In genomic region chr14:60632257-60632656, GRCh38 we compare ENCODE assay signal across 13 cellular contexts. TPM values are rescaled to one million over a fixed set of nuclear protein-coding genes. Genes with fewer than 3 reads are reported as not detected.
DNase-seq lines count a peak whose midpoint lies in the region; ATAC-seq, FAIRE-seq and TF ChIP-seq lines count a peak whose summit lies in the region.
"Had no signal": no experiment of that assay in that cellular context is flagged by ENCODE, and none has a peak within 500 bp of the region (broad histone marks: within the 10 kb centered on the region; RNA-seq: fewer than 3 reads in every experiment).

No MANE protein-coding gene starts in this region.

- peak overlapping the region; percentile 15 for H3K4me2 ChIP-seq in GM12878 (ENCODE audit: control insufficient read depth, insufficient read depth)

- no peaks in the 10 kb centered on the region for H3K36me3 Mint-ChIP-seq in stimulated activated memory B cell treated with anti-CD40 and anti-IgM and Interleukin-4, amounts not matched to agents 10 μg/mL and 1 μg/mL and 100 μg/mL, for 72 hours

- ATAC-seq in GM18909 (IDR thresholded peaks at IDR 0.05; ENCODE audit: poor library complexity, unreplicated experiment) (peak; percentile 82), GM21723 (IDR thresholded peaks at IDR 0.05; ENCODE audit: unreplicated experiment) (peak; percentile 77), HG03432 (IDR thresholded peaks at IDR 0.05; ENCODE audit: unreplicated experiment) (peak; percentile 86), GM12878 (peak; percentile 90)
- no peak for ATAC-seq in stimulated activated memory B cell treated with anti-CD40 and anti-IgM and Interleukin-4, amounts not matched to agents 10 μg/mL and 1 μg/mL and 100 μg/mL, for 72 hours

- no peak overlapping the region for H3K9ac ChIP-seq in GM12878 (ENCODE audit: control insufficient read depth, insufficient read depth, low read length)

- RAD21 ChIA-PET in GM12878 (lab: Charles Lee; ENCODE audit: unreplicated experiment), result interaction anchor here (1.4 to 2.6 kb wide), 2 partner anchors 394 to 620 kb away, joined by 4 to 11 read pairs; no protein-coding TSS in a partner anchor

- no peaks in the 10 kb centered on the region; the same call in 2 of the 3 replicates for H3K9me3 ChIP-seq in GM12878 (replicated peaks; ENCODE audit: control insufficient read depth, insufficient read depth, low read length)

- SMC1A ChIA-PET in GM12878 (lab: Charles Lee; ENCODE audit: uncharacterized antibody, unreplicated experiment), result interaction anchor here (0.7 to 2.3 kb wide), 6 partner anchors 12 to 623 kb away, joined by 3 to 14 read pairs (median 3); no protein-coding TSS in a partner anchor

- no peak for DNase-seq in GM12878 (ENCODE audit: low read depth, low spot score)
- no peak for DNase-seq in dorsolateral prefrontal cortex
- no peak for DNase-seq in AG08395 (ENCODE audit: low spot score)
- no peak for DNase-seq in DMS114 treated with DMSO at 0.1 percent for 48 hours (lab: John Stamatoyannopoulos, UW; ENCODE audit: unreplicated experiment)
- DNase-seq: activated CD4-positive, alpha-beta T cell treated with anti-CD3 and anti-CD28 coated beads, Interleukin-2, amount 50 U/mL, for 4 hours; amniotic stem cell; NCI-H446 had no signal

- no peak for FAIRE-seq in GM12878 (lab: Jason Lieb, UNC)
- FAIRE-seq: endometrium had no signal

- H4K20me1 ChIP-seq in GM12878 (ENCODE audit: control insufficient read depth, insufficient read depth), result no peaks in the 10 kb centered on the region

- WGBS in GM12878 (ENCODE audit: insufficient coverage, insufficient replicate concordance, low lambda C conversion rate, missing lambda C conversion rate), result 0% methylated on average over 3 of the region's 3 CpGs

- H3K4me1 ChIP-seq in GM12878 (ENCODE audit: control insufficient read depth, insufficient read depth, low read length), result peaks cover 8% of the 10 kb centered on the region; the same call in 1 of the 2 replicates

- peaks cover 1 to 17% of the 10 kb centered on the region in 2 experiments for H3K27me3 ChIP-seq in GM12878 (replicated peaks in 1 of 2; ENCODE audit: control insufficient read depth in 2 of 2, insufficient read depth in 2 of 2, low read length in 1 of 2)
- peaks cover 0 to 23% (median 10%) of the 10 kb centered on the region in 45 donors for H3K27me3 ChIP-seq in dorsolateral prefrontal cortex

- peaks cover 11% of the 10 kb centered on the region for H3K4me1 Mint-ChIP-seq in stimulated activated memory B cell treated with anti-CD40 and anti-IgM and Interleukin-4, amounts not matched to agents 10 μg/mL and 1 μg/mL and 100 μg/mL, for 72 hours

- intact Hi-C loops in GM12878 (cut with micrococcal nuclease; ENCODE audit: unreplicated experiment) (no loop called here), dorsolateral prefrontal cortex (cut with DNase I) (no loop called here)

- CTCF ChIA-PET in GM12878 (lab: Yijun Ruan, JAX), result interaction anchor here (0.9 to 2.1 kb wide), 8 partner anchors 8 to 637 kb away, joined by 3 to 5 read pairs (median 4); no protein-coding TSS in a partner anchor

- no peak overlapping the region for H3K4me3 Mint-ChIP-seq in stimulated activated memory B cell treated with anti-CD40 and anti-IgM and Interleukin-4, amounts not matched to agents 10 μg/mL and 1 μg/mL and 100 μg/mL, for 72 hours

- H2AFZ ChIP-seq in GM12878 (ENCODE audit: control insufficient read depth, low read depth, low read length), result no peak overlapping the region

- no peak for TF ChIP-seq EP300 in GM12878 (IDR thresholded peaks at IDR 0.05; ENCODE audit: borderline replicate concordance in 1 of 2, control insufficient read depth in 1 of 2, low read depth in 2 of 2, low read length in 2 of 2)

- H3K9me3 Mint-ChIP-seq in stimulated activated memory B cell treated with anti-CD40 and anti-IgM and Interleukin-4, amounts not matched to agents 10 μg/mL and 1 μg/mL and 100 μg/mL, for 72 hours, result no peaks in the 10 kb centered on the region

- in situ Hi-C loops in GM12878 (cut with MboI), result loop anchor here (25.0 kb wide), 1 partner anchor 1180 kb away; the partner anchor contains the start of gene SYT16

- TF ChIP-seq POLR2A in GM12878 (IDR thresholded peaks at IDR 0.05; ENCODE audit: low read depth, low read length), result no peak

- peaks cover 22% of the 10 kb centered on the region for H3K27me3 Mint-ChIP-seq in stimulated activated memory B cell treated with anti-CD40 and anti-IgM and Interleukin-4, amounts not matched to agents 10 μg/mL and 1 μg/mL and 100 μg/mL, for 72 hours

- H3K36me3 ChIP-seq in GM12878 (ENCODE audit: control insufficient read depth in 2 of 2, insufficient read depth in 2 of 2, low read length in 1 of 2), result no peaks in the 10 kb centered on the region

- H3K79me2 ChIP-seq in GM12878 (ENCODE audit: control insufficient read depth, insufficient read depth, low read length), result no peaks in the 10 kb centered on the region

- no peak overlapping the region for H3K27ac ChIP-seq in GM12878 (ENCODE audit: control insufficient read depth, insufficient read depth)
- no peak overlapping the region for H3K27ac ChIP-seq in dorsolateral prefrontal cortex
- H3K27ac ChIP-seq: SK-N-MC had no signal

- no peak for TF ChIP-seq RAD21 in GM12878 (IDR thresholded peaks at IDR 0.05; ENCODE audit: insufficient read depth, low read depth, low read length)

- no peak overlapping the region for H3K27ac Mint-ChIP-seq in stimulated activated memory B cell treated with anti-CD40 and anti-IgM and Interleukin-4, amounts not matched to agents 10 μg/mL and 1 μg/mL and 100 μg/mL, for 72 hours

- H3K4me3 ChIP-seq in GM12878, result no peak overlapping the region
- H3K4me3 ChIP-seq in dorsolateral prefrontal cortex, result no peak overlapping the region
- H3K4me3 ChIP-seq: SK-N-MC had no signal

- no peak for TF ChIP-seq CTCF in GM12878 (IDR thresholded peaks at IDR 0.05 in 2 of 3, conservative IDR thresholded peaks at IDR 0.05 in 1 of 3; ENCODE audit: control insufficient read depth in 2 of 3, extremely low read depth in 1 of 3, insufficient read depth in 1 of 3, low read depth in 3 of 3, low read length in 3 of 3)
- TF ChIP-seq CTCF in dorsolateral prefrontal cortex (IDR thresholded peaks at IDR 0.05 in 54 of 56, conservative IDR thresholded peaks at IDR 0.05 in 2 of 56; ENCODE audit: low read depth in 1 of 56, partially characterized antibody in 56 of 56), result no peak

- BruUV-seq in GM12878 (replicated peaks; lab: Mats Ljungman, UMichigan), result no TSS peak

- POLR2A ChIA-PET in GM12878 (lab: Charles Lee), result no interaction called here

TF ChIP-seq in GM12878, 131 proteins besides CTCF, POLR2A, EP300 and RAD21:
- TF ChIP-seq, protein P1, sequence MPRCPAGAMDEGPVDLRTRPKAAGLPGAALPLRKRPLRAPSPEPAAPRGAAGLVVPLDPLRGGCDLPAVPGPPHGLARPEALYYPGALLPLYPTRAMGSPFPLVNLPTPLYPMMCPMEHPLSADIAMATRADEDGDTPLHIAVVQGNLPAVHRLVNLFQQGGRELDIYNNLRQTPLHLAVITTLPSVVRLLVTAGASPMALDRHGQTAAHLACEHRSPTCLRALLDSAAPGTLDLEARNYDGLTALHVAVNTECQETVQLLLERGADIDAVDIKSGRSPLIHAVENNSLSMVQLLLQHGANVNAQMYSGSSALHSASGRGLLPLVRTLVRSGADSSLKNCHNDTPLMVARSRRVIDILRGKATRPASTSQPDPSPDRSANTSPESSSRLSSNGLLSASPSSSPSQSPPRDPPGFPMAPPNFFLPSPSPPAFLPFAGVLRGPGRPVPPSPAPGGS (IDR thresholded peaks at IDR 0.05; ENCODE audit: borderline replicate concordance, insufficient read depth, low read depth, low read length, poor library complexity, severe bottlenecking), result no peak
- TF ChIP-seq JUNB (IDR thresholded peaks at IDR 0.05) (peak; percentile 62; the same call in 1 of the 2 replicates), IRF4 (IDR thresholded peaks at IDR 0.05; ENCODE audit: low read depth, low read length) (0 out of 2 replicates have a peak, but pooled peaks have one; percentile 35), RUNX3 (IDR thresholded peaks at IDR 0.05; ENCODE audit: low read length) (peak; percentile 13; the same call in 1 of the 2 replicates)
- TF ChIP-seq, protein P2, sequence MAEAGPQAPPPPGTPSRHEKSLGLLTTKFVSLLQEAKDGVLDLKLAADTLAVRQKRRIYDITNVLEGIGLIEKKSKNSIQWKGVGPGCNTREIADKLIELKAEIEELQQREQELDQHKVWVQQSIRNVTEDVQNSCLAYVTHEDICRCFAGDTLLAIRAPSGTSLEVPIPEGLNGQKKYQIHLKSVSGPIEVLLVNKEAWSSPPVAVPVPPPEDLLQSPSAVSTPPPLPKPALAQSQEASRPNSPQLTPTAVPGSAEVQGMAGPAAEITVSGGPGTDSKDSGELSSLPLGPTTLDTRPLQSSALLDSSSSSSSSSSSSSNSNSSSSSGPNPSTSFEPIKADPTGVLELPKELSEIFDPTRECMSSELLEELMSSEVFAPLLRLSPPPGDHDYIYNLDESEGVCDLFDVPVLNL (IDR thresholded peaks at IDR 0.05; ENCODE audit: low read depth, low read length), result no peak
TF ChIP-seq in GM12878: peak in this region for 3.

RNA-seq across cellular contexts. Expression of gene SIX1, which starts 17.0 kb away (rescaled TPM):
- not detected in 2 replicates for total RNA-seq in GM12878 (2013; cell fraction: nucleolus; rRNA removed)
- total RNA-seq in GM12878 (2014; rRNA removed) (0.06 TPM in 1 of 2 replicates, not detected in the other), GM12878 (2014; rRNA removed; fragmentation: Illumina TruSeq; extraction: Trizol) (not detected in 2 replicates), GM12878 (2021) (not detected in 2 replicates), dorsolateral prefrontal cortex (1 to 10 TPM in 15 of 120 experiments, under 1 TPM in 84, not detected in 21; 0.10 to 2.5 (median 0.45) TPM)
- polyA plus RNA-seq in GM12878 (2011; ENCODE audit: low read depth), result not detected
- polyA plus RNA-seq in GM12878 (2011; rRNA removed) (0.03 and 0.04 TPM in 2 replicates), GM12878 (2014; fragmentation: Illumina TruSeq; extraction: Trizol) (0.04 TPM in 1 of 2 replicates, not detected in the other), GM12878 (2014; fragmentation: Nextera tagmentation; extraction: Ambion mirVana) (under 1 TPM; 0.05 TPM), GM12878 (2014; rRNA removed) (not detected in 2 replicates), GM12878 (2016; fragmentation: Nextera tagmentation; extraction: Ambion mirVana) (not detected)
- polyA plus RNA-seq in GM12878 (2011; cell fraction: cytosol; rRNA removed), result 0.03 TPM in 2 replicates
- 0.04 TPM in 1 of 2 replicates, not detected in the other for polyA plus RNA-seq in GM12878 (2011; cell fraction: nucleus; rRNA removed)
- polyA plus RNA-seq in GM12878 (2012), result 0.04 TPM in 1 of 2 replicates, not detected in the other
- polyA minus RNA-seq in GM12878 (2011; rRNA and poly(A)+ RNA removed), result 0.10 TPM in 1 of 2 replicates, not detected in the other
- polyA minus RNA-seq in GM12878 (2011; cell fraction: cytosol; rRNA and poly(A)+ RNA removed), result not detected in 2 replicates
- polyA minus RNA-seq in GM12878 (2011; cell fraction: nucleus; rRNA and poly(A)+ RNA removed), result 0.24 TPM in 1 of 2 replicates, not detected in the other
